Comparison of ENCODE assay signal across 16 cellular contexts in the genomic region with DNA sequence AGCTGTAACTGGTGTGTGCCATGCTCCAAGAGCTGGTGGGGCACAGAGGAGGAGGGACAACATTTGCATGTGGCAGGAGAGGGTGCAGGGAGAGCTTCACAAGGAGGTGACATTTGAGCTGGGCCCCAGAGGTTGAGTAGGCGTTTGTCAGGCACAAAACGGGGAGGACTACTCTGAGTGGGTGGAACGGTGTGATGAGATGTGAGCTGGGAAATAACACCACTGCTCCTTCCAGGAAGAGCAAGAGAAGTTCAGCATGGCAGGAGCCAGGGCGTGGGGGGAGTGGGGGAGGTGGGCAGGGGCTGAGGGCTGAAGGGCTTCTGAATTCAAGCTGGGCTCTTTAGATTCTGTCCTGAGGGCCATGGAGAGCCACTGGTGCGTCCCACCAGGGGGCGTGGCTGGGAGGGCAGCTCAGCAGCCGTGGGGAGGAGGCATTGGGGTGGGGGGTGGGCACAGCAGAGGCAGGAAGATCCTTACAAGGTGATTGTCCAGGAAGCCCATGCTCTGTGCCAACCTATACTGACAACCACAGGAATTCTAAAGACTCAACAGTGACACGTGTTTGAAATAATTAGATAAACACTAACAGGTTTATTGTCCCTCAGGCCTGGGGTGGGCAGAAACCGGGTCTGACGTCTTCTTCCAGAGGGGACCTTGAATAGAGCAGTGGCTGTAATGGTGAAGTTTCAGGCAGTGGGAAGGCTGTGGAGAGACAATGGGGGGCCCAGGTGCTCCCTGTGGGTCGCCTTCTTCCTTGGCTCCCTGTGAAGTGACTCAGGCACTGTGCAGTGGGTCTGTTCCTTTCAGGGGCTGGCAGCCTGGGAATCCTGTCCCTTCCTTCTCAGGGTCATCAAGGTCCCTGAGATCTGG. TPM values are rescaled to one million over a fixed set of nuclear protein-coding genes. Genes with fewer than 3 reads are reported as not detected.
DNase-seq lines count a peak whose midpoint lies in the region; ATAC-seq, FAIRE-seq and TF ChIP-seq lines count a peak whose summit lies in the region.
"Had no signal": no experiment of that assay in that cellular context is flagged by ENCODE, and none has a peak within 500 bp of the region (broad histone marks: within the 10 kb centered on the region; RNA-seq: fewer than 3 reads in every experiment).

No MANE protein-coding gene starts in this region.

- no peaks in the 10 kb centered on the region for H3K36me3 ChIP-seq in HEK293 (ENCODE audit: control insufficient read depth in 2 of 2, insufficient read depth in 1 of 2, low read length in 2 of 2)
- H3K36me3 ChIP-seq in K562 (ENCODE audit: control insufficient read depth, insufficient read depth, low read length): no peaks in the 10 kb centered on the region

- H3K9me3 Mint-ChIP-seq in neural crest cell: no peaks in the 10 kb centered on the region
- H3K9me3 Mint-ChIP-seq in mesothelial cell of epicardium: no peaks in the 10 kb centered on the region
- H3K9me3 Mint-ChIP-seq: activated naive CD8-positive, alpha-beta T cell treated with anti-CD3 and anti-CD28 coated beads, Interleukin-2, amount 10 ng/mL, durations not matched to agents 7 days and 5 days had no signal

- TF ChIP-seq CTCF in HEK293 (tag by site-specific recombination; IDR thresholded peaks at IDR 0.05) (no peak), K562 (IDR thresholded peaks at IDR 0.05 in 2 of 3, conservative IDR thresholded peaks at IDR 0.05 in 1 of 3; ENCODE audit: insufficient read depth in 2 of 3, low read depth in 1 of 3, low read length in 3 of 3) (peak in 2 of 3 experiments; percentile 24 to 35; a peak in 2 of 6 replicates), neural crest cell (conservative IDR thresholded peaks at IDR 0.05) (no peak), mesothelial cell of epicardium (IDR thresholded peaks at IDR 0.05; ENCODE audit: unreplicated experiment) (no peak)

- no peak overlapping the region for H2AFZ ChIP-seq in K562 (ENCODE audit: low read depth, low read length)

- peak; percentile 53 for ATAC-seq in K562
- no peak for ATAC-seq in GM18861 (IDR thresholded peaks at IDR 0.05; ENCODE audit: unreplicated experiment)
- ATAC-seq: Panc1 had no signal

- 2% methylated on average over 10 of the region's 11 CpGs for WGBS in K562 (ENCODE audit: insufficient coverage, low coverage, missing lambda C conversion rate)

- TF ChIP-seq POLR2A in K562 (conservative IDR thresholded peaks at IDR 0.05): no peak

- H3K4me1 ChIP-seq in HEK293 (ENCODE audit: control insufficient read depth, insufficient read depth, low read length) (no peaks in the 10 kb centered on the region), K562 (replicated peaks in 1 of 2; ENCODE audit: control insufficient read depth in 2 of 2, insufficient read depth in 2 of 2, low read length in 2 of 2) (0 out of 5 replicates have a peak, but pooled peaks cover 0 to under 1% of the 10 kb centered on the region in 2 experiments)

- no peak overlapping the region for H3K9ac ChIP-seq in K562 (ENCODE audit: insufficient read depth in 1 of 2, low read depth in 2 of 2, low read length in 2 of 2)

- BruUV-seq in K562 (replicated peaks; lab: Mats Ljungman, UMichigan): no TSS peak

- H4K20me1 ChIP-seq in K562 (replicated peaks; ENCODE audit: control insufficient read depth, insufficient read depth, low read length): peaks cover 7% of the 10 kb centered on the region

- H3K4me1 Mint-ChIP-seq in neural crest cell (peaks cover 4% of the 10 kb centered on the region), mesothelial cell of epicardium (no peaks in the 10 kb centered on the region)
- H3K4me1 Mint-ChIP-seq: activated naive CD8-positive, alpha-beta T cell treated with anti-CD3 and anti-CD28 coated beads, Interleukin-2, amount 10 ng/mL, durations not matched to agents 7 days and 5 days had no signal

- no peaks in the 10 kb centered on the region for H3K79me2 ChIP-seq in K562 (ENCODE audit: control insufficient read depth, insufficient read depth, low read length)

- no peak for FAIRE-seq in K562 (lab: Jason Lieb, UNC)

- in situ Hi-C loops in K562 (cut with MboI): loop anchor here (10.0 kb wide), 1 partner anchor 123 kb away; no protein-coding TSS in a partner anchor

- no peak for TF ChIP-seq EP300 in K562 (IDR thresholded peaks at IDR 0.05; ENCODE audit: low read length)

- no peak for TF ChIP-seq RAD21 in K562 (CRISPR knock-in tag; conservative IDR thresholded peaks at IDR 0.05 in 1 of 2, IDR thresholded peaks at IDR 0.05 in 1 of 2)

- H3K4me3 ChIP-seq in HEK293 (ENCODE audit: low read depth, low read length) (no peak overlapping the region), K562 (no peak overlapping the region)

- no peaks in the 10 kb centered on the region for H3K9me3 ChIP-seq in HEK293 (ENCODE audit: control insufficient read depth, insufficient read depth, low read depth, low read length)
- no peaks in the 10 kb centered on the region for H3K9me3 ChIP-seq in K562 (replicated peaks; ENCODE audit: control insufficient read depth, insufficient read depth, low read depth, low read length)

- DNase-seq in EH (ENCODE audit: low read depth) (peak; percentile 2), K562 (ENCODE audit: extremely low read depth in 1 of 4, low spot score in 3 of 4) (peak; percentile 31 to 45 (median 42)), neural crest cell (ENCODE audit: low read depth, low spot score) (no peak), NCI-H2171 (lab: John Stamatoyannopoulos, UW) (no peak), LoVo (ENCODE audit: low spot score) (no peak), mesothelial cell of epicardium (ENCODE audit: low spot score in 2 of 2, unreplicated experiment in 2 of 2) (no peak)
- DNase-seq: activated naive CD8-positive, alpha-beta T cell treated with anti-CD3 and anti-CD28 coated beads, Interleukin-2, amount 10 ng/mL, durations not matched to agents 7 days and 5 days; mammary epithelial cell; NCI-H2029 treated with DMSO at 0.1 percent for 48 hours; stimulated activated CD4-positive, alpha-beta T cell treated with anti-CD3 and anti-CD28 coated beads, Interleukin-12 subunit alpha, Interleukin-12 subunit beta, amount 100 ng/mL, for 4 hours; T-helper 1 cell had no signal

- no peak overlapping the region for H3K4me2 ChIP-seq in K562 (ENCODE audit: insufficient read depth, low read length)

- H3K4me3 Mint-ChIP-seq in neural crest cell: no peak overlapping the region
- H3K4me3 Mint-ChIP-seq in mesothelial cell of epicardium: no peak overlapping the region
- H3K4me3 Mint-ChIP-seq: activated naive CD8-positive, alpha-beta T cell treated with anti-CD3 and anti-CD28 coated beads, Interleukin-2, amount 10 ng/mL, durations not matched to agents 7 days and 5 days had no signal

- H3K36me3 Mint-ChIP-seq in neural crest cell (ENCODE audit: low read depth): no peaks in the 10 kb centered on the region
- H3K36me3 Mint-ChIP-seq in mesothelial cell of epicardium: no peaks in the 10 kb centered on the region
- H3K36me3 Mint-ChIP-seq: activated naive CD8-positive, alpha-beta T cell treated with anti-CD3 and anti-CD28 coated beads, Interleukin-2, amount 10 ng/mL, durations not matched to agents 7 days and 5 days had no signal

- H3K27ac Mint-ChIP-seq in neural crest cell (ENCODE audit: unreplicated experiment): peak overlapping the region; percentile 78
- H3K27ac Mint-ChIP-seq in mesothelial cell of epicardium: no peak overlapping the region
- H3K27ac Mint-ChIP-seq: activated naive CD8-positive, alpha-beta T cell treated with anti-CD3 and anti-CD28 coated beads, Interleukin-2, amount 10 ng/mL, durations not matched to agents 7 days and 5 days had no signal

- POLR2A ChIA-PET in HEK293 (lab: Yijun Ruan, JAX) (interaction anchor here (1.5 kb wide), 1 partner anchor 129 kb away, joined by 3 read pairs; no protein-coding TSS in a partner anchor), K562 (lab: Yijun Ruan, JAX) (interaction anchor here (0.6 to 1.6 kb wide), 2 partner anchors 15 to 534 kb away, joined by 3 to 4 read pairs; no protein-coding TSS in a partner anchor)

- intact Hi-C loops in K562 (cut with micrococcal nuclease): no loop called here

- H3K27ac ChIP-seq in HEK293 (ENCODE audit: extremely low read depth, low read depth, low read length) (no peak overlapping the region), K562 (ENCODE audit: extremely low read depth, low read depth, low read length) (no peak overlapping the region)

- H3K9me1 ChIP-seq in K562 (ENCODE audit: control insufficient read depth, insufficient read depth, low read length): no peaks in the 10 kb centered on the region

- CTCF ChIA-PET in HEK293 (lab: Yijun Ruan, JAX): interaction anchor here (0.6 to 6.5 kb wide), 17 partner anchors 30 to 833 kb away, joined by 3 to 102 read pairs (median 4); a partner anchor contains a TSS
- CTCF ChIA-PET in K562 (lab: Yijun Ruan, JAX; ENCODE audit: low intra/inter-chr PET ratio): interaction anchor here (0.6 to 1.0 kb wide), 2 partner anchors 160 to 378 kb away, joined by 3 read pairs; no protein-coding TSS in a partner anchor

- peaks cover 0 to 28% of the 10 kb centered on the region in 2 experiments; a peak in 3 of 5 replicates for H3K27me3 ChIP-seq in K562 (ENCODE audit: control insufficient read depth in 2 of 2, insufficient read depth in 2 of 2, low read length in 2 of 2)

- H3K27me3 Mint-ChIP-seq in neural crest cell (ENCODE audit: low read depth): peaks cover 17% of the 10 kb centered on the region
- H3K27me3 Mint-ChIP-seq in mesothelial cell of epicardium (ENCODE audit: low read depth): peaks cover 48% of the 10 kb centered on the region
- H3K27me3 Mint-ChIP-seq: activated naive CD8-positive, alpha-beta T cell treated with anti-CD3 and anti-CD28 coated beads, Interleukin-2, amount 10 ng/mL, durations not matched to agents 7 days and 5 days had no signal

RNA-seq across cellular contexts. Expression of a gene that starts 54.4 kb away (rescaled TPM):
- total RNA-seq in K562 (2011; cell fraction: chromatin; rRNA removed; ENCODE audit: low replicate concordance): not detected in 2 replicates
- total RNA-seq in K562 (2011; cell fraction: nucleolus; rRNA removed): not detected in 2 replicates
- not detected in 2 replicates for total RNA-seq in K562 (2011; cell fraction: nucleoplasm; rRNA removed)
- not detected in 2 replicates for total RNA-seq in K562 (2014; rRNA removed)
- not detected in 2 replicates for total RNA-seq in K562 (2014; rRNA removed; fragmentation: Illumina TruSeq; extraction: Trizol)
- not detected in 2 replicates for total RNA-seq in K562 (2015; rRNA removed; fragmentation: Illumina TruSeq; extraction: Trizol)
- total RNA-seq in K562 (2021): not detected in 2 replicates
- polyA plus RNA-seq in K562 (2011; rRNA removed): not detected in 2 replicates
- not detected in 2 replicates for polyA plus RNA-seq in K562 (2011; cell fraction: cytosol; rRNA removed)
- not detected in 2 replicates for polyA plus RNA-seq in K562 (2011; cell fraction: nucleus; rRNA removed)
- 0.07 TPM in 1 of 2 replicates, not detected in the other for polyA plus RNA-seq in K562 (2012)
- not detected in 2 replicates for polyA plus RNA-seq in K562 (2014; fragmentation: Illumina TruSeq; extraction: Trizol)
- polyA plus RNA-seq in K562 (2014; fragmentation: Nextera tagmentation; extraction: Ambion mirVana): not detected
- not detected in 2 replicates for polyA plus RNA-seq in K562 (2014; rRNA removed)
- not detected in 2 replicates for polyA minus RNA-seq in K562 (2011; rRNA and poly(A)+ RNA removed)
- not detected in 2 replicates for polyA minus RNA-seq in K562 (2011; cell fraction: cytosol; rRNA and poly(A)+ RNA removed)
- polyA minus RNA-seq in K562 (2011; cell fraction: nucleus; rRNA and poly(A)+ RNA removed): not detected in 2 replicates
- total RNA-seq in neural crest cell: not detected in 2 replicates
- 1.2 to 2.8 TPM (median 1.8 TPM) in 3 replicates for total RNA-seq in mesothelial cell of epicardium
- total RNA-seq: activated CD8-positive, alpha-beta memory T cell treated with anti-CD3 and anti-CD28 coated beads for 36 hours; activated naive CD8-positive, alpha-beta T cell treated with anti-CD3 and anti-CD28 coated beads, Interleukin-2, amount 10 ng/mL, durations not matched to agents 7 days and 5 days; mammary epithelial cell had no signal
- polyA plus RNA-seq: esophagus, mammary epithelial cell had no signal

RNA-seq across cellular contexts. Expression of a gene that starts 57.2 kb away (rescaled TPM):
- total RNA-seq in K562 (2011; cell fraction: chromatin; rRNA removed; ENCODE audit: low replicate concordance): 0.14 TPM in 1 of 2 replicates, not detected in the other
- total RNA-seq in K562 (2011; cell fraction: nucleolus; rRNA removed): not detected in 2 replicates
- not detected in 2 replicates for total RNA-seq in K562 (2011; cell fraction: nucleoplasm; rRNA removed)
- total RNA-seq in K562 (2014; rRNA removed) (not detected in 2 replicates), K562 (2014; rRNA removed; fragmentation: Illumina TruSeq; extraction: Trizol) (not detected in 2 replicates), K562 (2015; rRNA removed; fragmentation: Illumina TruSeq; extraction: Trizol) (not detected in 2 replicates), K562 (2021) (not detected in 2 replicates), neural crest cell (not detected in 2 replicates), mesothelial cell of epicardium (0.29 to 0.88 TPM (median 0.54 TPM) in 3 replicates)
- polyA plus RNA-seq in K562 (2011; rRNA removed) (not detected in 2 replicates), K562 (2014; fragmentation: Illumina TruSeq; extraction: Trizol) (not detected in 2 replicates), K562 (2014; fragmentation: Nextera tagmentation; extraction: Ambion mirVana) (not detected), K562 (2014; rRNA removed) (0.04 TPM in 1 of 2 replicates, not detected in the other)
- polyA plus RNA-seq in K562 (2011; cell fraction: cytosol; rRNA removed): not detected in 2 replicates
- not detected in 2 replicates for polyA plus RNA-seq in K562 (2011; cell fraction: nucleus; rRNA removed)
- polyA plus RNA-seq in K562 (2012): not detected in 2 replicates
- not detected in 2 replicates for polyA minus RNA-seq in K562 (2011; rRNA and poly(A)+ RNA removed)
- not detected in 2 replicates for polyA minus RNA-seq in K562 (2011; cell fraction: cytosol; rRNA and poly(A)+ RNA removed)
- not detected in 2 replicates for polyA minus RNA-seq in K562 (2011; cell fraction: nucleus; rRNA and poly(A)+ RNA removed)
- total RNA-seq: activated CD8-positive, alpha-beta memory T cell treated with anti-CD3 and anti-CD28 coated beads for 36 hours; activated naive CD8-positive, alpha-beta T cell treated with anti-CD3 and anti-CD28 coated beads, Interleukin-2, amount 10 ng/mL, durations not matched to agents 7 days and 5 days; mammary epithelial cell had no signal
- polyA plus RNA-seq: mammary epithelial cell had no signal

Comparison
In these comparisons a context has a peak if more than half of its experiments do, and no peak if none do; other contexts are left out.
1. DNase-seq: peak in EH (single experiment) and K562 (4 of 4); none in neural crest cell (single experiment), NCI-H2171 (single experiment), LoVo (single experiment) and mesothelial cell of epicardium (0 of 2).
2. CTCF ChIP-seq: peak in K562 (2 of 3); none in HEK293 (single experiment), neural crest cell (single experiment) and mesothelial cell of epicardium (single experiment).